In genomic region chr5:135296900-135297816, GRCh38 we compare ENCODE assay signal across 32 cellular contexts.
"Had no signal": no experiment of that assay in that cellular context is flagged by ENCODE, and none has a peak within 500 bp of the region (broad histone marks: within the 10 kb centered on the region; RNA-seq: fewer than 3 reads in every experiment).

No MANE protein-coding gene starts in this region.

- H3K4me3 Mint-ChIP-seq: activated CD4-positive, alpha-beta memory T cell treated with anti-CD3 and anti-CD28 coated beads, Interleukin-2, amount 10 ng/mL, durations not matched to agents 7 days and 5 days; activated CD4-positive, alpha-beta T cell treated with anti-CD3 and anti-CD28 coated beads for 36 hours; activated CD4-positive, alpha-beta T cell treated with anti-CD3 and anti-CD28 coated beads, Interleukin-2, amount 10 ng/mL, durations not matched to agents 24 days and 14 days; activated CD8-positive, alpha-beta memory T cell treated with anti-CD3 and anti-CD28 coated beads, Interleukin-2, amount 10 ng/mL, durations not matched to agents 7 days and 5 days; activated naive CD4-positive, alpha-beta T cell treated with anti-CD3 and anti-CD28 coated beads for 36 hours; activated naive CD4-positive, alpha-beta T cell treated with anti-CD3 and anti-CD28 coated beads, Interleukin-2, amount 50 U/mL, for 24 hours; activated naive CD8-positive, alpha-beta T cell treated with anti-CD3 and anti-CD28 coated beads, Interleukin-2, amount 10 ng/mL, durations not matched to agents 7 days and 5 days; activated T-helper 1 cell treated with anti-CD3 and anti-CD28 coated beads, Interleukin-12 subunit alpha, Interleukin-12 subunit beta, Interleukin-2, Interleukin-4 antibody, amounts not matched to agents 30 ng/mL and 10 ng/mL and 1 ng/mL, durations not matched to agents 14 hours and 24 hours and 36 hours; central memory CD8-positive, alpha-beta T cell; dendritic cell treated with granulocyte-macrophage colony-stimulating factor and Interleukin-4, amounts not matched to agents 40 ng/mL and 50 ng/mL, for 4 days; endodermal cell had no signal

- H3K4me1 ChIP-seq: esophagus muscularis mucosa, foreskin keratinocyte, gastrocnemius medialis, heart left ventricle had no signal

- ATAC-seq: activated CD4-positive, alpha-beta T cell treated with anti-CD3 and anti-CD28 coated beads for 36 hours; activated CD8-positive, alpha-beta memory T cell treated with anti-CD3 and anti-CD28 coated beads, Interleukin-2, amount 10 ng/mL, durations not matched to agents 7 days and 5 days; foreskin keratinocyte; gastrocnemius medialis; heart left ventricle had no signal

- H3K27ac Mint-ChIP-seq: activated CD4-positive, alpha-beta memory T cell treated with anti-CD3 and anti-CD28 coated beads, Interleukin-2, amount 10 ng/mL, durations not matched to agents 7 days and 5 days; activated CD4-positive, alpha-beta T cell treated with anti-CD3 and anti-CD28 coated beads for 36 hours; activated CD4-positive, alpha-beta T cell treated with anti-CD3 and anti-CD28 coated beads, Interleukin-2, amount 10 ng/mL, durations not matched to agents 24 days and 14 days; activated CD8-positive, alpha-beta memory T cell treated with anti-CD3 and anti-CD28 coated beads, Interleukin-2, amount 10 ng/mL, durations not matched to agents 7 days and 5 days; activated naive CD4-positive, alpha-beta T cell treated with anti-CD3 and anti-CD28 coated beads for 36 hours; activated naive CD4-positive, alpha-beta T cell treated with anti-CD3 and anti-CD28 coated beads, Interleukin-2, amount 50 U/mL, for 24 hours; activated naive CD8-positive, alpha-beta T cell treated with anti-CD3 and anti-CD28 coated beads, Interleukin-2, amount 10 ng/mL, durations not matched to agents 7 days and 5 days; activated T-helper 1 cell treated with anti-CD3 and anti-CD28 coated beads, Interleukin-12 subunit alpha, Interleukin-12 subunit beta, Interleukin-2, Interleukin-4 antibody, amounts not matched to agents 30 ng/mL and 10 ng/mL and 1 ng/mL, durations not matched to agents 14 hours and 24 hours and 36 hours; activated T-helper 2 cell treated with anti-CD3 and anti-CD28 coated beads, Interferon-gamma antibody, Interleukin-2, Interleukin-4, amounts not matched to agents 10 μg/mL and 5 μg/mL and 100 μg/mL, durations not matched to agents 14 hours and 24 hours and 36 hours; dendritic cell treated with granulocyte-macrophage colony-stimulating factor and Interleukin-4, amounts not matched to agents 40 ng/mL and 50 ng/mL, for 4 days; endodermal cell had no signal

- H3K27me3 ChIP-seq: brain microvascular endothelial cell, esophagus muscularis mucosa, gastrocnemius medialis had no signal

- H3K36me3 ChIP-seq: brain microvascular endothelial cell, esophagus muscularis mucosa, gastrocnemius medialis, heart left ventricle had no signal

- H3K36me3 Mint-ChIP-seq: activated CD8-positive, alpha-beta memory T cell treated with anti-CD3 and anti-CD28 coated beads, Interleukin-2, amount 10 ng/mL, durations not matched to agents 7 days and 5 days; activated naive CD8-positive, alpha-beta T cell treated with anti-CD3 and anti-CD28 coated beads, Interleukin-2, amount 10 ng/mL, durations not matched to agents 7 days and 5 days had no signal

- H3K9me3 ChIP-seq: esophagus muscularis mucosa, gastrocnemius medialis, heart left ventricle had no signal

- H3K27ac ChIP-seq: brain microvascular endothelial cell, coronary artery, dorsolateral prefrontal cortex, esophagus muscularis mucosa, foreskin keratinocyte, gastrocnemius medialis, heart left ventricle had no signal

- H3K4me3 ChIP-seq: coronary artery, dorsolateral prefrontal cortex, esophagus muscularis mucosa, gastrocnemius medialis, heart left ventricle had no signal

- H3K4me1 Mint-ChIP-seq: activated CD4-positive, alpha-beta T cell treated with anti-CD3 and anti-CD28 coated beads for 36 hours; activated CD8-positive, alpha-beta memory T cell treated with anti-CD3 and anti-CD28 coated beads, Interleukin-2, amount 10 ng/mL, durations not matched to agents 7 days and 5 days; activated naive CD4-positive, alpha-beta T cell treated with anti-CD3 and anti-CD28 coated beads, Interleukin-2, amount 50 U/mL, for 24 hours; central memory CD8-positive, alpha-beta T cell; endodermal cell had no signal

- H3K9me3 Mint-ChIP-seq: activated CD4-positive, alpha-beta memory T cell treated with anti-CD3 and anti-CD28 coated beads, Interleukin-2, amount 10 ng/mL, durations not matched to agents 7 days and 5 days; activated naive CD4-positive, alpha-beta T cell treated with anti-CD3 and anti-CD28 coated beads for 36 hours; activated naive CD4-positive, alpha-beta T cell treated with anti-CD3 and anti-CD28 coated beads, Interleukin-2, amount 50 U/mL, for 24 hours; activated T-helper 1 cell treated with anti-CD3 and anti-CD28 coated beads, Interleukin-12 subunit alpha, Interleukin-12 subunit beta, Interleukin-2, Interleukin-4 antibody, amounts not matched to agents 30 ng/mL and 10 ng/mL and 1 ng/mL, durations not matched to agents 14 hours and 24 hours and 36 hours; activated T-helper 2 cell treated with anti-CD3 and anti-CD28 coated beads, Interferon-gamma antibody, Interleukin-2, Interleukin-4, amounts not matched to agents 10 μg/mL and 5 μg/mL and 100 μg/mL, durations not matched to agents 14 hours and 24 hours and 36 hours; central memory CD8-positive, alpha-beta T cell; dendritic cell treated with granulocyte-macrophage colony-stimulating factor and Interleukin-4, amounts not matched to agents 40 ng/mL and 50 ng/mL, for 4 days; endodermal cell had no signal

- FAIRE-seq: astrocyte, bronchial epithelial cell had no signal

- DNase-seq: activated CD4-positive, alpha-beta memory T cell treated with anti-CD3 and anti-CD28 coated beads, Interleukin-2, amount 10 ng/mL, durations not matched to agents 7 days and 5 days; activated CD4-positive, alpha-beta T cell treated with anti-CD3 and anti-CD28 coated beads for 36 hours; activated CD4-positive, alpha-beta T cell treated with anti-CD3 and anti-CD28 coated beads, Interleukin-2, amount 10 ng/mL, durations not matched to agents 24 days and 14 days; activated CD4-positive, CD25-positive, alpha-beta regulatory T cell; activated CD4-positive, CD25-positive, alpha-beta regulatory T cell treated with anti-CD3 and anti-CD28 coated beads, Interleukin-2, amount 50 U/mL, for 72 hours; activated CD8-positive, alpha-beta memory T cell treated with anti-CD3 and anti-CD28 coated beads, Interleukin-2, amount 10 ng/mL, durations not matched to agents 7 days and 5 days; activated CD8-positive, alpha-beta memory T cell treated with anti-CD3 and anti-CD28 coated beads, Interleukin-2, amount 50 U/mL, for 4 hours; activated effector memory CD4-positive, alpha-beta T cell treated with anti-CD3 and anti-CD28 coated beads, Interleukin-2, amount 50 U/mL, for 16 hours; activated naive CD4-positive, alpha-beta T cell treated with anti-CD3 and anti-CD28 coated beads for 36 hours; activated naive CD8-positive, alpha-beta T cell treated with anti-CD3 and anti-CD28 coated beads, Interleukin-2, amount 10 ng/mL, durations not matched to agents 7 days and 5 days; activated T-cell treated with anti-CD3 and anti-CD28 coated beads, Interleukin-2, amount 50 U/mL, for 1 hour; activated T-cell treated with anti-CD3 and anti-CD28 coated beads, Interleukin-2, amount 50 U/mL, for 48 hours; amniotic stem cell; anterior cingulate cortex; brain microvascular endothelial cell; dorsolateral prefrontal cortex; effector memory CD4-positive, alpha-beta T cell; endodermal cell; foreskin keratinocyte; gastrocnemius medialis; glutamatergic neuron; heart left ventricle; T-helper 2 cell had no signal
